In the genomic region with DNA sequence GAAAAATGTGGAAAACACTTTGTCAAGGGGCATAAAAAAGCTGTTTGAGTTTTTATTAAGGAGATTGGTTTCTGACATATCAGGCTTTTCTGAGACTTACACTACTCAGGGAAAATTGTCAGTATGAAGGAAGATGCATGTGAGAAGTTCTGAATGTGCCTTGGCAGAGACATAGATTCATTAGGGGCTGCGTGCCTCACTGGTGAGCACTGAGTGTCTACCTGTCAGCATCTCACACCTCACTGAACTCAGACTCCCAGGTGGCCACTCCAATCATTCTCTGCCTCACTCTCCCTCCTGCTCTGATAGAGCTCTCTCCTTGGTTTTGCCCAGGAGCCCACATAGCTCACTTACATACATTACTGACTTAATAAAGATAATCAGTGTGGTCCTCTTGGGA, we compare ENCODE assay signal across 24 cellular contexts.
"Had no signal": no experiment of that assay in that cellular context is flagged by ENCODE, and none has a peak within 500 bp of the region (broad histone marks: within the 10 kb centered on the region; RNA-seq: fewer than 3 reads in every experiment).

No MANE protein-coding gene starts in this region.

- H3K36me3 Mint-ChIP-seq: naive B cell; naive thymus-derived CD8-positive, alpha-beta T cell had no signal

- H3K27me3 Mint-ChIP-seq: dendritic cell treated with granulocyte-macrophage colony-stimulating factor and Interleukin-4, amounts not matched to agents 40 ng/mL and 50 ng/mL, for 4 days; effector memory CD8-positive, alpha-beta T cell; naive B cell; naive thymus-derived CD8-positive, alpha-beta T cell had no signal

- ATAC-seq: effector memory CD8-positive, alpha-beta T cell; esophagus mucosa; gastrocnemius medialis; heart right ventricle; left cardiac atrium; left lung; left ventricle myocardium superior; lower lobe of right lung; mucosa of descending colon; naive thymus-derived CD8-positive, alpha-beta T cell had no signal

- H3K4me1 Mint-ChIP-seq: naive B cell; naive thymus-derived CD8-positive, alpha-beta T cell had no signal

- H3K27ac Mint-ChIP-seq: dendritic cell treated with granulocyte-macrophage colony-stimulating factor and Interleukin-4, amounts not matched to agents 40 ng/mL and 50 ng/mL, for 4 days; effector memory CD8-positive, alpha-beta T cell; endodermal cell; mesothelial cell of epicardium; naive B cell; naive thymus-derived CD8-positive, alpha-beta T cell had no signal

- H3K4me3 Mint-ChIP-seq: dendritic cell treated with granulocyte-macrophage colony-stimulating factor and Interleukin-4, amounts not matched to agents 40 ng/mL and 50 ng/mL, for 4 days; effector memory CD8-positive, alpha-beta T cell; endodermal cell; mesothelial cell of epicardium; naive B cell; naive thymus-derived CD8-positive, alpha-beta T cell had no signal

- DNase-seq: cortex of kidney; effector CD8-positive, alpha-beta T cell; effector memory CD8-positive, alpha-beta T cell; endodermal cell; erythroblast; esophagus squamous epithelium; foreskin fibroblast; foreskin melanocyte; gastrocnemius medialis; glutamatergic neuron; head of caudate nucleus; heart right ventricle; hippocampal formation; left cardiac atrium; left lung; left ventricle myocardium superior; lower lobe of right lung; mesenchymal stem cell; mucosa of descending colon; naive B cell; naive thymus-derived CD8-positive, alpha-beta T cell had no signal

- H3K9me3 Mint-ChIP-seq: endodermal cell had no signal
